ENCODE assay signal across 18 cellular contexts in the genomic region with DNA sequence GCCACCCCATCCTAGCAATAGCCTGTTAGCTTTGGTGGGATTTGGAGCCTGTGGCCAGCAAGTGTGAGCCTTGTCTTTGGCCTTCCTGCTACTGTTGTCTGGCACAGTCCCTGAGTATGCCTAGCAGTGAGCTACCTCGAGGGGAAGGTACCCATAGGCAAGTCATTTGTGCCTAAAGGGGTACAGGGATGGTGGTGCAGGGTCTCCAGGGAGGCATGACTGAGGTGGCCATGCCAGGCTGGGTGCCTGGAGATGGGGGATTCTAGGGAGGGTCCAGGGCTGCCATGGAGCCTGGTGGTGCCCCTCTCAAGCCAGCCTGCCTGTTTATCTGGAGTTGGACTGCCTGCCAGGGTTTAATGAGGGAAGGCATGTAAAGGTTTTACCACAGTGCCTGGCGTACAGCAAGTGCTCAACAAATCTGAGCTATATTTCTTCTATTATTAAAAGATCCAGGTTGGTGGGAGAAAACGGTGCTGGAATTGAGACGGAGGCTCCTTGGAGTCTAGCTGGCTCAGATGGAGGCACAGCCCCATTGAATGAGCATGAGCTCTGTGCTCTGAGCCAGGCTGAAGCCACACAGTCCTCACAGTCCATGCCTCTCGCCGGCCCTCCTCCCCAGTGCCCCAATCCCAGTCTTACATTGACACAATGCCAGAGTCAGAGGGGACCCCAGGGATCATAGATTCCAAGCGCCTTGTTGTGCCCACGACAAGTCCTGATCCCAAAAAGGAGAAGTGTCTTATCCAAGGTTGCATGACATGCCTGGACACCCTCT.
"Had no signal": no experiment of that assay in that cellular context is flagged by ENCODE, and none has a peak within 500 bp of the region (broad histone marks: within the 10 kb centered on the region; RNA-seq: fewer than 3 reads in every experiment).

No MANE protein-coding gene starts in this region.

- H3K27ac Mint-ChIP-seq: dendritic cell treated with granulocyte-macrophage colony-stimulating factor and Interleukin-4, amounts not matched to agents 40 ng/mL and 50 ng/mL, for 4 days; mesothelial cell of epicardium had no signal

- H3K4me3 Mint-ChIP-seq: dendritic cell treated with granulocyte-macrophage colony-stimulating factor and Interleukin-4, amounts not matched to agents 40 ng/mL and 50 ng/mL, for 4 days; mesothelial cell of epicardium; nephron had no signal

- H3K36me3 ChIP-seq: brain microvascular endothelial cell had no signal

- ATAC-seq: left lobe of liver; stimulated activated naive CD8-positive, alpha-beta T cell treated with anti-CD3 and anti-CD28 coated beads, Interleukin-15, Interleukin-2, amounts not matched to agents 100 U/mL and 50 U/mL, for 24 hours had no signal

- H3K4me3 ChIP-seq: lung had no signal

- H3K27ac ChIP-seq: brain microvascular endothelial cell, epithelial cell of prostate had no signal

- H3K27me3 ChIP-seq: brain microvascular endothelial cell had no signal

- FAIRE-seq: islet of Langerhans had no signal

- H3K9me3 Mint-ChIP-seq: dendritic cell treated with granulocyte-macrophage colony-stimulating factor and Interleukin-4, amounts not matched to agents 40 ng/mL and 50 ng/mL, for 4 days; mesothelial cell of epicardium; nephron had no signal

- DNase-seq: activated CD4-positive, alpha-beta T cell treated with anti-CD3 and anti-CD28 coated beads, Interleukin-2, amount 50 U/mL, for 1 hour; activated CD4-positive, CD25-positive, alpha-beta regulatory T cell treated with anti-CD3 and anti-CD28 coated beads, Interleukin-2, amount 50 U/mL, for 72 hours; activated CD8-positive, alpha-beta memory T cell treated with anti-CD3 and anti-CD28 coated beads for 24 hours; activated CD8-positive, alpha-beta memory T cell treated with anti-CD3 and anti-CD28 coated beads, Interleukin-2, amount 50 U/mL, for 48 hours; brain microvascular endothelial cell; foreskin fibroblast; retina; stimulated activated CD4-positive, alpha-beta T cell treated with anti-CD3 and anti-CD28 coated beads, Interleukin-2, amount 100 ng/mL, for 24 hours; stimulated activated naive CD8-positive, alpha-beta T cell treated with anti-CD3 and anti-CD28 coated beads, Interleukin-15, Interleukin-2, amounts not matched to agents 100 U/mL and 50 U/mL, for 24 hours; T1000; trophoblast cell had no signal

- H3K36me3 Mint-ChIP-seq: mesothelial cell of epicardium had no signal
